9 cellular contexts compared by ENCODE assay signal in genomic region chr4:41644288-41644914, GRCh38.
DNase-seq lines count a peak whose midpoint lies in the region; ATAC-seq, FAIRE-seq and TF ChIP-seq lines count a peak whose summit lies in the region.
"Had no signal": no experiment of that assay in that cellular context is flagged by ENCODE, and none has a peak within 500 bp of the region (broad histone marks: within the 10 kb centered on the region; RNA-seq: fewer than 3 reads in every experiment).

No MANE protein-coding gene starts in this region.

- H3K4me3 ChIP-seq in neuronal stem cell (ENCODE audit: low read length in 2 of 2): no peak overlapping the region

- peak overlapping the region; percentile 29 for H3K4me2 ChIP-seq in neuronal stem cell (ENCODE audit: insufficient read depth, low read length, poor library complexity, severe bottlenecking)

- H3K9me3 ChIP-seq in neuronal stem cell (replicated peaks in 1 of 2; ENCODE audit: control insufficient read depth in 2 of 2, insufficient read depth in 1 of 2, low read depth in 1 of 2, low read length in 2 of 2): peaks cover 0 to 2% of the 10 kb centered on the region in 2 donors

- H3K18ac ChIP-seq in neuronal stem cell (ENCODE audit: low read length): peak overlapping the region; percentile 94

- H3K4ac ChIP-seq in neuronal stem cell (ENCODE audit: low read length): no peak overlapping the region

- no peaks in the 10 kb centered on the region for H3K79me1 ChIP-seq in neuronal stem cell (ENCODE audit: low read depth, low read length)

- peak; percentile 43; the same call in 2 of the 3 replicates for TF ChIP-seq CTCF in GM12872 (IDR thresholded peaks at IDR 0.05; ENCODE audit: insufficient read depth, low read depth, low read length)

- no peak overlapping the region for H3K14ac ChIP-seq in neuronal stem cell (ENCODE audit: low read length)

- H2BK120ac ChIP-seq in neuronal stem cell (ENCODE audit: low read depth, low read length): no peak overlapping the region

- ATAC-seq in HG03139 (IDR thresholded peaks at IDR 0.05; ENCODE audit: unreplicated experiment): no peak

- DNase-seq in UCSD-AML1 (lab: John Stamatoyannopoulos, UW; ENCODE audit: unreplicated experiment) (peak; percentile 70), frontal cortex (ENCODE audit: low spot score in 2 of 2) (peak; percentile 66), neuronal stem cell (ENCODE audit: low spot score) (peak; percentile 81), SKM-1 (lab: John Stamatoyannopoulos, UW; ENCODE audit: unreplicated experiment) (no peak), HT-29 (ENCODE audit: low spot score) (no peak), HTR-8/SVneo (ENCODE audit: insufficient read length, low spot score) (no peak)
- DNase-seq: naive B cell had no signal

- no peaks in the 10 kb centered on the region for H3K27me3 ChIP-seq in neuronal stem cell (ENCODE audit: control insufficient read depth in 3 of 3, insufficient read depth in 3 of 3, low read depth in 1 of 3, low read length in 3 of 3)

- no peak overlapping the region for H3K27ac ChIP-seq in neuronal stem cell (replicated peaks; ENCODE audit: low read length)

- no peak overlapping the region for H4K91ac ChIP-seq in neuronal stem cell (ENCODE audit: low read depth, low read length, poor library complexity)

- peaks cover 3 to 9% of the 10 kb centered on the region in 2 donors for H3K4me1 ChIP-seq in neuronal stem cell (ENCODE audit: control insufficient read depth in 2 of 2, insufficient read depth in 1 of 2, low read depth in 1 of 2, low read length in 2 of 2)

- H4K8ac ChIP-seq in neuronal stem cell (ENCODE audit: low read depth, low read length): no peak overlapping the region

- FAIRE-seq in frontal cortex (lab: Jason Lieb, UNC) (no peak), HTR-8/SVneo (lab: Jason Lieb, UNC) (no peak)

- no peak overlapping the region for H3K9ac ChIP-seq in neuronal stem cell (ENCODE audit: low read depth, low read length, poor library complexity)

- no peak overlapping the region for H2BK5ac ChIP-seq in neuronal stem cell (ENCODE audit: low read length)

- no peak overlapping the region for H2AK5ac ChIP-seq in neuronal stem cell (ENCODE audit: low read depth, low read length)

- H2BK15ac ChIP-seq in neuronal stem cell (ENCODE audit: low read length): no peak overlapping the region

- H3K23ac ChIP-seq in neuronal stem cell (ENCODE audit: low read depth, low read length, poor library complexity): no peak overlapping the region

- H2BK12ac ChIP-seq in neuronal stem cell (ENCODE audit: low read length): no peak overlapping the region

- H2AFZ ChIP-seq in neuronal stem cell (ENCODE audit: low read length): no peak overlapping the region

- no CpG with 5 or more reads among the region's 41 CpGs for WGBS in neuronal stem cell (ENCODE audit: extremely low coverage in 2 of 2, insufficient read length in 2 of 2, insufficient replicate concordance in 1 of 2), 2 donors

- peaks cover 2 to 30% of the 10 kb centered on the region in 2 donors for H3K36me3 ChIP-seq in neuronal stem cell (replicated peaks in 1 of 2; ENCODE audit: control insufficient read depth in 2 of 2, insufficient read depth in 2 of 2, low read length in 2 of 2)

Comparison
In these comparisons a context has a peak if more than half of its experiments do, and no peak if none do; other contexts are left out.
1. DNase-seq: peak in UCSD-AML1 (single experiment), frontal cortex (2 of 2) and neuronal stem cell (single experiment); none in SKM-1 (single experiment), HT-29 (single experiment) and HTR-8/SVneo (single experiment).